Comparison of ENCODE assay signal across 16 cellular contexts in the genomic region with DNA sequence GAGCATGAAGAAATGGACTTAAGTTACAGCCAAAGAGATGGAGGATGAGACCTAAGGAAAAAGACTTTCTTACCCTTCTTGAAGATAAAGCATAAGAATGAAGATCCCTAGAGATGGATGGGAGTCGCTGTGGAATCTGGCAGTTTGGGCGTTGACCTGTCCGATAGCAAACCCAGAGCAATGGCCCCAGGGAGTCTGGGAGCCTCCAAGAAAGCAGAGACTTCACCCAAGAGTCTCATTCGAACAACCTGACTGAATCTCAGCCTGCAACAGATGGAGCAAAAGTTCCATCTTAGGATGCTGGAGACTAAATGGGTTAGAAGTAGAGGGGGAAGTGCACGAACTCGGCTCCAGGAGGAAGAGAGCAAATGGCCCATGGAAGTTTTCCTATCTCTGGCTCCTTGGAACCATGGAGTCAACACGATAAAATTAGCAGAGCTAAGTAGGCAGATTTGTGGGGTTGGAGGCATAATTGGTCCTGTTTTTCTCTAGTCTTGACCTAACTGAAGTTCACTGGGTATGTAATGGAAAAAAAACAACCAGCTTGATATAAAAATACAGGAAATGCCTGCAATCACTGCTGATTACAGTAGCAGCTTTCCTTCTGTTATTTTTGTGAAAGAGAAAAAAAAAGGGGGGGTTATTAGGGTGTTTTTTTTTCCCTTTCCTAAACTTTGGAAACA.
A peak's percentile ranks its signal among the peaks of the same experiment; 100 is the strongest.
DNase-seq lines count a peak whose midpoint lies in the region; ATAC-seq and TF ChIP-seq lines count a peak whose summit lies in the region.
"Had no signal": no experiment of that assay in that cellular context is flagged by ENCODE, and none has a peak within 500 bp of the region (broad histone marks: within the 10 kb centered on the region; RNA-seq: fewer than 3 reads in every experiment).

No MANE protein-coding gene starts in this region.

- ATAC-seq in foreskin keratinocyte: no peak

- no peaks in the 10 kb centered on the region for H3K27me3 Mint-ChIP-seq in activated T-cell treated with anti-CD3 and anti-CD28 coated beads, Interleukin-2, amount 50 U/mL, for 24 hours
- H3K27me3 Mint-ChIP-seq: activated CD4-positive, alpha-beta T cell treated with anti-CD3 and anti-CD28 coated beads, Interleukin-2, amount 10 ng/mL, durations not matched to agents 24 days and 14 days; progenitor cell of endocrine pancreas had no signal

- H3K27ac ChIP-seq in adrenal gland (peak overlapping the region in 3 of 5 donors; percentile 41 to 70 (median 58)), muscle layer of duodenum (ENCODE audit: low read length) (peak overlapping the region; percentile 21), vagina (peak overlapping the region; percentile 64), foreskin keratinocyte (no peak overlapping the region)

- H3K4me3 ChIP-seq in adrenal gland (no peak overlapping the region), fibroblast of villous mesenchyme (ENCODE audit: low read depth, low read length) (no peak overlapping the region), muscle layer of duodenum (ENCODE audit: low read depth in 1 of 2, low read length in 2 of 2) (no peak overlapping the region), vagina (no peak overlapping the region)

- no peaks in the 10 kb centered on the region for H3K36me3 Mint-ChIP-seq in activated T-cell treated with anti-CD3 and anti-CD28 coated beads, Interleukin-2, amount 50 U/mL, for 24 hours (ENCODE audit: low read depth)

- TF ChIP-seq CTCF in adrenal gland (IDR thresholded peaks at IDR 0.05): no peak
- TF ChIP-seq CTCF in fibroblast of villous mesenchyme (IDR thresholded peaks at IDR 0.05; ENCODE audit: insufficient read depth, low read depth, low read length): no peak
- TF ChIP-seq CTCF in vagina (IDR thresholded peaks at IDR 0.05): no peak
- TF ChIP-seq CTCF in foreskin keratinocyte (conservative IDR thresholded peaks at IDR 0.05): no peak

- H3K4me1 Mint-ChIP-seq in activated T-cell treated with anti-CD3 and anti-CD28 coated beads, Interleukin-2, amount 50 U/mL, for 24 hours (ENCODE audit: low read depth): no peaks in the 10 kb centered on the region

- 69 to 83% (median 72%) methylated on average over 7 of the region's 7 CpGs for WGBS in adrenal gland, 4 donors

- H3K9me3 Mint-ChIP-seq in activated T-cell treated with anti-CD3 and anti-CD28 coated beads, Interleukin-2, amount 50 U/mL, for 24 hours: no peaks in the 10 kb centered on the region
- H3K9me3 Mint-ChIP-seq: activated CD4-positive, alpha-beta T cell treated with anti-CD3 and anti-CD28 coated beads, Interleukin-2, amount 10 ng/mL, durations not matched to agents 24 days and 14 days had no signal

- H3K9me3 ChIP-seq in adrenal gland (replicated peaks in 1 of 3) (no peaks in the 10 kb centered on the region), muscle layer of duodenum (ENCODE audit: control insufficient read depth in 1 of 2, low read length in 2 of 2) (no peaks in the 10 kb centered on the region), vagina (no peaks in the 10 kb centered on the region)

- DNase-seq in adrenal gland (no peak), fibroblast of villous mesenchyme (ENCODE audit: low read depth) (peak; percentile 61), vagina (ENCODE audit: extremely low spot score in 2 of 2) (peak in 1 of 2 donors; percentile 67), foreskin keratinocyte (no peak), T1000 (lab: John Stamatoyannopoulos, UW) (no peak)
- DNase-seq in activated T-cell treated with anti-CD3 and anti-CD28 coated beads, Interleukin-2, amount 50 U/mL, for 24 hours: no peak
- DNase-seq: activated CD4-positive, alpha-beta T cell treated with anti-CD3 and anti-CD28 coated beads, Interleukin-2, amount 10 ng/mL, durations not matched to agents 24 days and 14 days; activated T-cell treated with anti-CD3 and anti-CD28 coated beads, Interleukin-2, amount 50 U/mL, for 48 hours; effector CD8-positive, alpha-beta T cell; hippocampal formation; mesendoderm; NCI-H1105; NCI-H2227 treated with DMSO at 0.1 percent for 48 hours; stimulated activated naive CD4-positive, alpha-beta T cell treated with Interleukin-2 at 50 U/mL for 16 hours had no signal

- H3K4me1 ChIP-seq in adrenal gland (replicated peaks in 1 of 2) (peaks cover 0 to 11% of the 10 kb centered on the region in 2 donors), muscle layer of duodenum (ENCODE audit: control insufficient read depth in 1 of 2, insufficient read depth in 2 of 2, low read length in 2 of 2) (peaks cover 0 to 6% of the 10 kb centered on the region in 2 donors), vagina (peaks cover 61% of the 10 kb centered on the region), foreskin keratinocyte (peaks cover 11% of the 10 kb centered on the region)

- H3K27ac Mint-ChIP-seq in activated T-cell treated with anti-CD3 and anti-CD28 coated beads, Interleukin-2, amount 50 U/mL, for 24 hours: no peak overlapping the region
- H3K27ac Mint-ChIP-seq: activated CD4-positive, alpha-beta T cell treated with anti-CD3 and anti-CD28 coated beads, Interleukin-2, amount 10 ng/mL, durations not matched to agents 24 days and 14 days; progenitor cell of endocrine pancreas had no signal

- intact Hi-C loops in adrenal gland (cut with DNase I) (no loop called here), vagina (cut with DNase I) (no loop called here)

- H3K4me3 Mint-ChIP-seq in activated T-cell treated with anti-CD3 and anti-CD28 coated beads, Interleukin-2, amount 50 U/mL, for 24 hours: no peak overlapping the region
- H3K4me3 Mint-ChIP-seq: activated CD4-positive, alpha-beta T cell treated with anti-CD3 and anti-CD28 coated beads, Interleukin-2, amount 10 ng/mL, durations not matched to agents 24 days and 14 days had no signal

- no peaks in the 10 kb centered on the region for H3K27me3 ChIP-seq in adrenal gland
- no peaks in the 10 kb centered on the region for H3K27me3 ChIP-seq in muscle layer of duodenum (ENCODE audit: low read depth, low read length)
- no peaks in the 10 kb centered on the region for H3K27me3 ChIP-seq in vagina
- no peaks in the 10 kb centered on the region for H3K27me3 ChIP-seq in foreskin keratinocyte

- TF ChIP-seq POLR2A in adrenal gland (IDR thresholded peaks at IDR 0.05) (no peak), vagina (IDR thresholded peaks at IDR 0.05) (no peak)

- H3K36me3 ChIP-seq in adrenal gland (replicated peaks in 1 of 2) (no peaks in the 10 kb centered on the region), muscle layer of duodenum (ENCODE audit: control insufficient read depth in 1 of 2, insufficient read depth in 2 of 2, low read length in 2 of 2) (no peaks in the 10 kb centered on the region), vagina (no peaks in the 10 kb centered on the region)
